Comparison of ENCODE assay signal across 13 cellular contexts in the genomic region with DNA sequence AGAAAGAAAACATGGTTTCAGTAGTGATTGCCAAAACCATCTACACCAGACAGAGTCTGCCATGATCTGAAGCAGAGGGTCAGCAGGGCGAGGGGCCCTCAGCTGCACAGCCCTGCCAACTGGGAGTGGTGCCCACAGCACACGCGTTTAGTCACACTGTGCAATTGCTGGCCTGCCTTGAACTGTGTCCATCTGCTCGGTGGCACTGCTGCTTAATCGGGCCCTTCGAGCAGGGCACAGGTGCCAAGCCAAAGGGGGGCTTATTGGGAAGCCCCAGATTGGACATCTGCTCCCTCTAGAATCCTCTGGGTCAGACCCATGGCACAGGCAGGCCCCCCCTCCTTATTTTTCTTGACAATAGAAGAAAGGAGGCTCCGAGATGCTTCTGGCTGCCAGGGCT.
"Had no signal": no experiment of that assay in that cellular context is flagged by ENCODE, and none has a peak within 500 bp of the region (broad histone marks: within the 10 kb centered on the region; RNA-seq: fewer than 3 reads in every experiment).

No MANE protein-coding gene starts in this region.

- H3K27me3 Mint-ChIP-seq: activated B cell treated with CpG ODN at 0.5 μM for 24 hours; stimulated activated naive CD8-positive, alpha-beta T cell treated with anti-CD3 and anti-CD28 coated beads, Interleukin-15, amount 100 ng/mL, for 72 hours had no signal

- H3K27me3 ChIP-seq: cardiac muscle cell, heart left ventricle, testis had no signal

- H3K9me3 ChIP-seq: heart left ventricle, testis had no signal

- H3K4me3 Mint-ChIP-seq: activated B cell treated with CpG ODN at 0.5 μM for 24 hours; activated CD4-positive, alpha-beta T cell treated with anti-CD3 and anti-CD28 coated beads, Interleukin-2, amount 10 ng/mL, durations not matched to agents 7 days and 5 days; activated naive CD4-positive, alpha-beta T cell treated with anti-CD3 and anti-CD28 coated beads for 36 hours; nephron progenitor cell had no signal

- H3K4me1 Mint-ChIP-seq: activated B cell treated with CpG ODN at 0.5 μM for 24 hours; activated CD4-positive, alpha-beta T cell treated with anti-CD3 and anti-CD28 coated beads, Interleukin-2, amount 10 ng/mL, durations not matched to agents 7 days and 5 days had no signal

- H3K9me3 Mint-ChIP-seq: activated CD4-positive, alpha-beta T cell treated with anti-CD3 and anti-CD28 coated beads, Interleukin-2, amount 10 ng/mL, durations not matched to agents 7 days and 5 days; activated naive CD4-positive, alpha-beta T cell treated with anti-CD3 and anti-CD28 coated beads for 36 hours had no signal

- H3K27ac Mint-ChIP-seq: activated B cell treated with CpG ODN at 0.5 μM for 24 hours; activated CD4-positive, alpha-beta T cell treated with anti-CD3 and anti-CD28 coated beads, Interleukin-2, amount 10 ng/mL, durations not matched to agents 7 days and 5 days; activated naive CD4-positive, alpha-beta T cell treated with anti-CD3 and anti-CD28 coated beads for 36 hours; nephron progenitor cell had no signal

- H3K27ac ChIP-seq: cardiac muscle cell, coronary artery, heart left ventricle, testis had no signal

- H3K36me3 ChIP-seq: cardiac muscle cell, heart left ventricle had no signal

- H3K4me3 ChIP-seq: cardiac muscle cell, coronary artery, heart left ventricle, testis had no signal

- DNase-seq: activated B cell treated with CpG ODN at 0.5 μM for 24 hours; activated CD4-positive, alpha-beta T cell treated with anti-CD3 and anti-CD28 coated beads, Interleukin-2, amount 10 ng/mL, durations not matched to agents 7 days and 5 days; activated CD8-positive, alpha-beta memory T cell treated with anti-CD3 and anti-CD28 coated beads for 24 hours; activated naive CD4-positive, alpha-beta T cell treated with anti-CD3 and anti-CD28 coated beads for 36 hours; effector CD4-positive, alpha-beta T cell; foreskin melanocyte; heart left ventricle; nephron progenitor cell; stimulated activated CD4-positive, alpha-beta T cell treated with anti-CD3 and anti-CD28 coated beads, Interleukin-4, amount 100 ng/mL, for 4 hours had no signal

- H3K4me1 ChIP-seq: testis had no signal
